In genomic region chr1:155219592-155220031, GRCh38 we compare ENCODE assay signal across 8 cellular contexts. TPM values are rescaled to one million over a fixed set of nuclear protein-coding genes. Genes with fewer than 3 reads are reported as not detected.
A peak's percentile ranks its signal among the peaks of the same experiment; 100 is the strongest.
DNase-seq lines count a peak whose midpoint lies in the region; ATAC-seq and TF ChIP-seq lines count a peak whose summit lies in the region.

No MANE protein-coding gene starts in this region.

- no peak overlapping the region for H3K18ac ChIP-seq in neuronal stem cell (ENCODE audit: low read length)

- WGBS in neuronal stem cell (ENCODE audit: extremely low coverage in 2 of 2, insufficient read length in 2 of 2, insufficient replicate concordance in 1 of 2), 2 donors, result no CpG with 5 or more reads among the region's 1 CpG

- no peak overlapping the region for H3K4me3 ChIP-seq in neuronal stem cell (ENCODE audit: low read length in 2 of 2)

- H3K4me3 Mint-ChIP-seq in endothelial cell (ENCODE audit: unreplicated experiment), result no peak overlapping the region

- no peak overlapping the region for H3K23ac ChIP-seq in neuronal stem cell (ENCODE audit: low read depth, low read length, poor library complexity)

- H3K4ac ChIP-seq in neuronal stem cell (ENCODE audit: low read length), result no peak overlapping the region

- H2AK5ac ChIP-seq in neuronal stem cell (ENCODE audit: low read depth, low read length), result no peak overlapping the region

- no peak overlapping the region for H3K14ac ChIP-seq in neuronal stem cell (ENCODE audit: low read length)

- no peak overlapping the region for H2BK15ac ChIP-seq in neuronal stem cell (ENCODE audit: low read length)

- no peak overlapping the region for H3K4me2 ChIP-seq in neuronal stem cell (ENCODE audit: insufficient read depth, low read length, poor library complexity, severe bottlenecking)

- ATAC-seq in HG02623 (IDR thresholded peaks at IDR 0.05; ENCODE audit: unreplicated experiment) (no peak), GM21825 (IDR thresholded peaks at IDR 0.05; ENCODE audit: unreplicated experiment) (no peak)

- peak overlapping the region; percentile 46 for H2AFZ ChIP-seq in neuronal stem cell (ENCODE audit: low read length)

- peaks cover 0 to 1% of the 10 kb centered on the region in 2 donors for H3K4me1 ChIP-seq in neuronal stem cell (ENCODE audit: control insufficient read depth in 2 of 2, insufficient read depth in 1 of 2, low read depth in 1 of 2, low read length in 2 of 2)

- peak overlapping the region; percentile 91 for H3K27ac Mint-ChIP-seq in endothelial cell (ENCODE audit: unreplicated experiment)

- H2BK120ac ChIP-seq in neuronal stem cell (ENCODE audit: low read depth, low read length), result no peak overlapping the region

- no peak overlapping the region for H3K9ac ChIP-seq in neuronal stem cell (ENCODE audit: low read depth, low read length, poor library complexity)

- H3K36me3 ChIP-seq in neuronal stem cell (replicated peaks in 1 of 2; ENCODE audit: control insufficient read depth in 2 of 2, insufficient read depth in 2 of 2, low read length in 2 of 2), result peaks cover 5 to 51% of the 10 kb centered on the region in 2 donors

- no peaks in the 10 kb centered on the region for H3K79me1 ChIP-seq in neuronal stem cell (ENCODE audit: low read depth, low read length)

- DNase-seq in GF-D8 (lab: John Stamatoyannopoulos, UW) (peak; percentile 68), NOMO-1 treated with dmso at 0.1 percent for 144 hours (lab: John Stamatoyannopoulos, UW; ENCODE audit: unreplicated experiment) (peak; percentile 43), endothelial cell (ENCODE audit: low spot score) (no peak), neuronal stem cell (ENCODE audit: low spot score) (no peak), RKO (ENCODE audit: low spot score) (no peak), NCI-H446 treated with DMSO at 0.1 percent for 48 hours (lab: John Stamatoyannopoulos, UW) (no peak)

- H2BK12ac ChIP-seq in neuronal stem cell (ENCODE audit: low read length), result no peak overlapping the region

- no peak overlapping the region for H4K8ac ChIP-seq in neuronal stem cell (ENCODE audit: low read depth, low read length)

- no peak overlapping the region for H4K91ac ChIP-seq in neuronal stem cell (ENCODE audit: low read depth, low read length, poor library complexity)

- no peak overlapping the region for H3K27ac ChIP-seq in neuronal stem cell (replicated peaks; ENCODE audit: low read length)

- H3K4me1 Mint-ChIP-seq in endothelial cell (ENCODE audit: unreplicated experiment), result peaks cover 30% of the 10 kb centered on the region

- no peaks in the 10 kb centered on the region for H3K27me3 ChIP-seq in neuronal stem cell (ENCODE audit: control insufficient read depth in 3 of 3, insufficient read depth in 3 of 3, low read depth in 1 of 3, low read length in 3 of 3)

- H3K36me3 Mint-ChIP-seq in endothelial cell (ENCODE audit: low read depth, unreplicated experiment), result peaks cover 6% of the 10 kb centered on the region

- H3K27me3 Mint-ChIP-seq in endothelial cell (ENCODE audit: unreplicated experiment), result peaks cover 8% of the 10 kb centered on the region

- no peak overlapping the region for H2BK5ac ChIP-seq in neuronal stem cell (ENCODE audit: low read length)

- H3K9me3 ChIP-seq in neuronal stem cell (replicated peaks in 1 of 2; ENCODE audit: control insufficient read depth in 2 of 2, insufficient read depth in 1 of 2, low read depth in 1 of 2, low read length in 2 of 2), result no peaks in the 10 kb centered on the region

- no peak for TF ChIP-seq CTCF in endothelial cell (IDR thresholded peaks at IDR 0.05; ENCODE audit: unreplicated experiment)

- H3K9me3 Mint-ChIP-seq in endothelial cell (ENCODE audit: unreplicated experiment), result no peaks in the 10 kb centered on the region

RNA-seq across cellular contexts. Expression of gene MTX1, which starts 11.1 kb away (rescaled TPM):
- 38.8 TPM for total RNA-seq in endothelial cell (ENCODE audit: unreplicated experiment)
- polyA plus RNA-seq in neuronal stem cell (2013, experiment 1 of 2), result 28.8 TPM
- 29.5 TPM for polyA plus RNA-seq in neuronal stem cell (2013, experiment 2 of 2)

RNA-seq across cellular contexts. Expression of gene THBS3, which starts 11.9 kb away (rescaled TPM):
- 35.5 TPM for total RNA-seq in endothelial cell (ENCODE audit: unreplicated experiment)
- 25.0 TPM for polyA plus RNA-seq in neuronal stem cell (2013, experiment 1 of 2)
- 25.1 TPM for polyA plus RNA-seq in neuronal stem cell (2013, experiment 2 of 2)

RNA-seq across cellular contexts. Expression of gene ENTREP3, which starts 35.7 kb away (rescaled TPM):
- total RNA-seq in endothelial cell (ENCODE audit: unreplicated experiment), result 54.1 TPM
- polyA plus RNA-seq in neuronal stem cell (2013, experiment 1 of 2), result 55.8 TPM
- 56.4 TPM for polyA plus RNA-seq in neuronal stem cell (2013, experiment 2 of 2)

RNA-seq across cellular contexts. Expression of gene SCAMP3, which starts 42.5 kb away (rescaled TPM):
- total RNA-seq in endothelial cell (ENCODE audit: unreplicated experiment), result 54.9 TPM
- polyA plus RNA-seq in neuronal stem cell (2013, experiment 1 of 2), result 59.0 TPM
- polyA plus RNA-seq in neuronal stem cell (2013, experiment 2 of 2), result 58.9 TPM

RNA-seq across cellular contexts. Expression of gene TRIM46, which starts 46.0 kb away (rescaled TPM):
- 8.5 TPM for total RNA-seq in endothelial cell (ENCODE audit: unreplicated experiment)
- polyA plus RNA-seq in neuronal stem cell (2013, experiment 1 of 2), result 7.5 TPM
- polyA plus RNA-seq in neuronal stem cell (2013, experiment 2 of 2), result 7.4 TPM

Comparison
In these comparisons a context has a peak if more than half of its experiments do, and no peak if none do; other contexts are left out.
1. DNase-seq: peak in GF-D8 (single experiment) and NOMO-1 treated with dmso at 0.1 percent for 144 hours (single experiment); none in endothelial cell (single experiment), neuronal stem cell (single experiment), RKO (single experiment) and NCI-H446 treated with DMSO at 0.1 percent for 48 hours (single experiment).